Comparison of ENCODE assay signal across 2 cellular contexts in the genomic region with DNA sequence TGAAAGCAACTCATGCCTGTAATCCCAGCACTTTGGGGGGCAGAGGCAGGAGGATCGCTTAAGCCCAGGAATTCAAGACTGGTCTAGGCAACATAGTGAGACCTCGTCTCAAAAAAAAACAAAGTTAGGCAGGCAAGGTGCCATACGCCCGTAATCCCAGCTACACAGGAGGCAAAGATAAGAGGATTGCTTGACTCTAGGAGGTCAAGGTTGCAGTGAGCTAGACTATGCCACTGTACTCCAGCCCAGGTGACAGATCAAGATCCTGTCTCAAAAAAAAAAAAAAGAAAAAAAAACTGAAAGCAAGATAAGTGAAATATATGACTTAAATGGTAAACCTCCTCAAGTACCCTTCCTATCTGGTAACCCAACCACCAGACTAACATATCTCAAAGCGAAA.
A peak's percentile ranks its signal among the peaks of the same experiment; 100 is the strongest.
TF ChIP-seq lines count a peak whose summit lies in the region.

No MANE protein-coding gene starts in this region.

TF ChIP-seq in HEK293T, 16 proteins besides CTCF, POLR2A, EP300 and RAD21:
- TF ChIP-seq CTBP1 (IDR thresholded peaks at IDR 0.05; ENCODE audit: borderline replicate concordance), result no peak
- no peak for TF ChIP-seq TARDBP (IDR thresholded peaks at IDR 0.05)
- no peak for TF ChIP-seq FOXK2 (IDR thresholded peaks at IDR 0.05)
- TF ChIP-seq ZNF384 (IDR thresholded peaks at IDR 0.05), result peak; percentile 59; the same call in 1 of the 2 replicates
- TF ChIP-seq PKNOX1 (IDR thresholded peaks at IDR 0.05), result no peak
- no peak for TF ChIP-seq L3MBTL2 (conservative IDR thresholded peaks at IDR 0.05)
- no peak for TF ChIP-seq LEF1 (IDR thresholded peaks at IDR 0.05; ENCODE audit: borderline replicate concordance)

TF ChIP-seq in GM12878, 131 proteins besides CTCF, POLR2A, EP300 and RAD21:
- TF ChIP-seq JUNB (IDR thresholded peaks at IDR 0.05), result no peak
